8 cellular contexts compared by ENCODE assay signal in genomic region chr9:33816327-33817252, GRCh38. TPM values are rescaled to one million over a fixed set of nuclear protein-coding genes. Genes with fewer than 3 reads are reported as not detected.
DNase-seq lines count a peak whose midpoint lies in the region; ATAC-seq and TF ChIP-seq lines count a peak whose summit lies in the region.

TSS of gene UBE2R2 (plus strand) at chr9:33817160. CDS start at chr9:33817758, 598 bp downstream.

- H3K9me3 ChIP-seq in mucosa of descending colon: no peaks in the 10 kb centered on the region

- TF ChIP-seq EP300 in Ishikawa (IDR thresholded peaks at IDR 0.05; ENCODE audit: borderline replicate concordance): no peak

- ATAC-seq in GM21576 (IDR thresholded peaks at IDR 0.05; ENCODE audit: unreplicated experiment) (peak; percentile 53), mucosa of descending colon (peak; percentile 89)

- DNase-seq in DMS 273 treated with DMSO at 0.1 percent for 48 hours (lab: John Stamatoyannopoulos, UW) (peak; percentile 73), OCI-M2 (lab: John Stamatoyannopoulos, UW; ENCODE audit: unreplicated experiment) (peak; percentile 47), activated T-cell treated with anti-CD3 and anti-CD28 coated beads for 4 hours (peak; percentile 92), epithelial cell of esophagus (ENCODE audit: low read depth) (peak; percentile 92), mucosa of descending colon (peak; percentile 94 to 97 (median 97))
- DNase-seq in stimulated activated CD8-positive, alpha-beta memory T cell treated with anti-CD3 and anti-CD28 coated beads, Interleukin-4, amount 100 ng/mL, for 24 hours (ENCODE audit: low read depth): peak; percentile 90

- no peak for TF ChIP-seq CTCF in epithelial cell of esophagus (IDR thresholded peaks at IDR 0.05; ENCODE audit: insufficient read depth, low read depth, low read length, missing control alignments)
- TF ChIP-seq CTCF in mucosa of descending colon (IDR thresholded peaks at IDR 0.05): no peak

- no peak for TF ChIP-seq RAD21 in Ishikawa (IDR thresholded peaks at IDR 0.05; ENCODE audit: low read depth)

- H3K4me3 ChIP-seq in epithelial cell of esophagus (ENCODE audit: low read length) (peak within 1 kb of the TSS; percentile 92), mucosa of descending colon (peak within 1 kb of the TSS; percentile 84)

- intact Hi-C loops in mucosa of descending colon (cut with DNase I, micrococcal nuclease): no loop called here

- no peaks in the 10 kb centered on the region for H3K36me3 ChIP-seq in mucosa of descending colon (ENCODE audit: low read depth)

- peaks cover 29% of the 10 kb centered on the region for H3K4me1 ChIP-seq in mucosa of descending colon (ENCODE audit: low read depth)

TF ChIP-seq in Ishikawa, 13 proteins besides CTCF, POLR2A, EP300 and RAD21:
- peak; percentile 50 for TF ChIP-seq TCF12 (IDR thresholded peaks at IDR 0.05; ENCODE audit: low read depth)
- TF ChIP-seq TEAD4 (IDR thresholded peaks at IDR 0.05): no peak
- peak; percentile 73 for TF ChIP-seq TAF1 (IDR thresholded peaks at IDR 0.05; ENCODE audit: low read depth)
- TF ChIP-seq CREB1 (IDR thresholded peaks at IDR 0.05; ENCODE audit: low read depth): peak; percentile 43; the same call in 1 of the 2 replicates

RNA-seq across cellular contexts. Expression of gene UBE2R2, which starts in this region (rescaled TPM):
- total RNA-seq in mucosa of descending colon: 10 to 100 TPM; 32.1 to 55.5 (median 34.4) TPM

Comparison
In these comparisons a context has a peak if more than half of its experiments do, and no peak if none do; other contexts are left out.
1. Peak in every context shown above with its lines: DNase-seq, ATAC-seq and H3K4me3 ChIP-seq.
2. DNase-seq: peak in every context shown above with its lines; median percentile 97 in mucosa of descending colon; 92 in activated T-cell treated with anti-CD3 and anti-CD28 coated beads for 4 hours; 92 in epithelial cell of esophagus; 90 in stimulated activated CD8-positive, alpha-beta memory T cell treated with anti-CD3 and anti-CD28 coated beads, Interleukin-4, amount 100 ng/mL, for 24 hours; 73 in DMS 273 treated with DMSO at 0.1 percent for 48 hours; 47 in OCI-M2.